Comparison of ENCODE assay signal across 12 cellular contexts in genomic region chr5:124126504-124127240, GRCh38.
DNase-seq lines count a peak whose midpoint lies in the region; ATAC-seq and TF ChIP-seq lines count a peak whose summit lies in the region.
"Had no signal": no experiment of that assay in that cellular context is flagged by ENCODE, and none has a peak within 500 bp of the region (broad histone marks: within the 10 kb centered on the region; RNA-seq: fewer than 3 reads in every experiment).

No MANE protein-coding gene starts in this region.

- H3K27me3 ChIP-seq in CD4-positive, alpha-beta T cell (ENCODE audit: control insufficient read depth, insufficient read depth, low read length) = no peaks in the 10 kb centered on the region
- peaks cover 14% of the 10 kb centered on the region for H3K27me3 ChIP-seq in GM23248 (replicated peaks; ENCODE audit: insufficient read depth)
- H3K27me3 ChIP-seq: uterus had no signal

- H3K27ac ChIP-seq in CD4-positive, alpha-beta T cell (ENCODE audit: low read depth, low read length) = no peak overlapping the region
- H3K27ac ChIP-seq in GM23248 = no peak overlapping the region
- H3K27ac ChIP-seq: uterus had no signal

- CTCF ChIA-PET in CD4-positive, alpha-beta T cell (lab: Charles Lee) = no interaction called here

- no peaks in the 10 kb centered on the region for H3K4me1 ChIP-seq in GM23248 (ENCODE audit: insufficient read depth)

- 86 to 89% methylated on average over 5 of the region's 5 CpGs for WGBS in GM23248 (ENCODE audit: low coverage in 1 of 2, low lambda C conversion rate in 2 of 2, missing lambda C conversion rate in 2 of 2), 2 experiments

- peaks cover 16% of the 10 kb centered on the region for H3K27me3 Mint-ChIP-seq in glutamatergic neuron (ENCODE audit: unreplicated experiment)
- no peaks in the 10 kb centered on the region for H3K27me3 Mint-ChIP-seq in CD4-positive, alpha-beta T cell

- H3K4me2 ChIP-seq in GM23248 (ENCODE audit: unreplicated experiment) = no peak overlapping the region

- H2AFZ ChIP-seq in GM23248 = no peak overlapping the region

- no peaks in the 10 kb centered on the region for H4K20me1 ChIP-seq in GM23248 (ENCODE audit: insufficient read depth)

- no peak overlapping the region for H3K4me3 ChIP-seq in GM23248
- H3K4me3 ChIP-seq: uterus had no signal

- in situ Hi-C loops in Caki2 (cut with HindIII; ENCODE audit: low pct_unique_long_range_greater_than_20kb, low sequenced_read_pairs) (no loop called here), GM23248 (cut with MboI) (no loop called here)

- 0 out of 2 replicates have a peak, but pooled peaks cover 3% of the 10 kb centered on the region for H3K9me2 ChIP-seq in GM23248 (ENCODE audit: insufficient read depth)

- peak; percentile 68 for ATAC-seq in GM21381 (IDR thresholded peaks at IDR 0.05; ENCODE audit: unreplicated experiment)
- ATAC-seq in HG03175 (IDR thresholded peaks at IDR 0.05; ENCODE audit: unreplicated experiment) = peak; percentile 86
- no peak for ATAC-seq in CD4-positive, alpha-beta T cell (ENCODE audit: poor library complexity)

- H3K4me3 Mint-ChIP-seq in glutamatergic neuron (ENCODE audit: unreplicated experiment) = peak overlapping the region; percentile 70
- H3K4me3 Mint-ChIP-seq in CD4-positive, alpha-beta T cell = no peak overlapping the region

- no peak overlapping the region for H3K9ac ChIP-seq in GM23248

- H3K36me3 ChIP-seq in GM23248 (ENCODE audit: low read depth) = no peaks in the 10 kb centered on the region
- H3K36me3 ChIP-seq: uterus had no signal

- DNase-seq in Caki2 (ENCODE audit: low read depth) = peak; percentile 79
- DNase-seq in glutamatergic neuron = no peak
- DNase-seq in CD4-positive, alpha-beta T cell = no peak
- DNase-seq in GM23248 = no peak
- DNase-seq in NCI-H146 treated with DMSO at 0.1 percent for 48 hours (lab: John Stamatoyannopoulos, UW; ENCODE audit: unreplicated experiment) = no peak
- no peak for DNase-seq in NCI-H526 treated with DMSO at 0.1 percent for 48 hours (lab: John Stamatoyannopoulos, UW)
- DNase-seq: DND-41; Karpas-422; stimulated activated CD4-positive, alpha-beta T cell treated with anti-CD3 and anti-CD28 coated beads, Interleukin-2, amount 100 ng/mL, for 24 hours; uterus had no signal

- peak overlapping the region; percentile 99 for H3K27ac Mint-ChIP-seq in glutamatergic neuron (ENCODE audit: unreplicated experiment)
- no peak overlapping the region for H3K27ac Mint-ChIP-seq in CD4-positive, alpha-beta T cell

- no peaks in the 10 kb centered on the region for H3K36me3 Mint-ChIP-seq in glutamatergic neuron (ENCODE audit: unreplicated experiment)
- H3K36me3 Mint-ChIP-seq in CD4-positive, alpha-beta T cell (ENCODE audit: low read depth) = no peaks in the 10 kb centered on the region

- H3K9me3 Mint-ChIP-seq in glutamatergic neuron (ENCODE audit: unreplicated experiment) = peaks cover 20% of the 10 kb centered on the region
- peaks cover 5% of the 10 kb centered on the region for H3K9me3 Mint-ChIP-seq in CD4-positive, alpha-beta T cell

- TF ChIP-seq CTCF in glutamatergic neuron (IDR thresholded peaks at IDR 0.05; ENCODE audit: partially characterized antibody, unreplicated experiment) = no peak
- no peak for TF ChIP-seq CTCF in CD4-positive, alpha-beta T cell (IDR thresholded peaks at IDR 0.05)

- peaks cover 55% of the 10 kb centered on the region for H3K4me1 Mint-ChIP-seq in glutamatergic neuron (ENCODE audit: low read depth, unreplicated experiment)
- no peaks in the 10 kb centered on the region for H3K4me1 Mint-ChIP-seq in CD4-positive, alpha-beta T cell (ENCODE audit: low read depth)

- H3K9me3 ChIP-seq in CD4-positive, alpha-beta T cell (ENCODE audit: control insufficient read depth, low read length) = no peaks in the 10 kb centered on the region
- no peaks in the 10 kb centered on the region for H3K9me3 ChIP-seq in GM23248 (ENCODE audit: low read depth)
- H3K9me3 ChIP-seq: uterus had no signal

- no peaks in the 10 kb centered on the region for H3K79me2 ChIP-seq in GM23248 (ENCODE audit: insufficient read depth)

- intact Hi-C loops in CD4-positive, alpha-beta T cell (cut with DNase I, micrococcal nuclease) = no loop called here

- POLR2A ChIA-PET in CD4-positive, alpha-beta T cell (lab: Charles Lee) = no interaction called here

- H3F3A ChIP-seq in GM23248 (ENCODE audit: insufficient read depth) = no peaks in the 10 kb centered on the region
